Comparison of ENCODE assay signal across 1 cellular context in the genomic region with DNA sequence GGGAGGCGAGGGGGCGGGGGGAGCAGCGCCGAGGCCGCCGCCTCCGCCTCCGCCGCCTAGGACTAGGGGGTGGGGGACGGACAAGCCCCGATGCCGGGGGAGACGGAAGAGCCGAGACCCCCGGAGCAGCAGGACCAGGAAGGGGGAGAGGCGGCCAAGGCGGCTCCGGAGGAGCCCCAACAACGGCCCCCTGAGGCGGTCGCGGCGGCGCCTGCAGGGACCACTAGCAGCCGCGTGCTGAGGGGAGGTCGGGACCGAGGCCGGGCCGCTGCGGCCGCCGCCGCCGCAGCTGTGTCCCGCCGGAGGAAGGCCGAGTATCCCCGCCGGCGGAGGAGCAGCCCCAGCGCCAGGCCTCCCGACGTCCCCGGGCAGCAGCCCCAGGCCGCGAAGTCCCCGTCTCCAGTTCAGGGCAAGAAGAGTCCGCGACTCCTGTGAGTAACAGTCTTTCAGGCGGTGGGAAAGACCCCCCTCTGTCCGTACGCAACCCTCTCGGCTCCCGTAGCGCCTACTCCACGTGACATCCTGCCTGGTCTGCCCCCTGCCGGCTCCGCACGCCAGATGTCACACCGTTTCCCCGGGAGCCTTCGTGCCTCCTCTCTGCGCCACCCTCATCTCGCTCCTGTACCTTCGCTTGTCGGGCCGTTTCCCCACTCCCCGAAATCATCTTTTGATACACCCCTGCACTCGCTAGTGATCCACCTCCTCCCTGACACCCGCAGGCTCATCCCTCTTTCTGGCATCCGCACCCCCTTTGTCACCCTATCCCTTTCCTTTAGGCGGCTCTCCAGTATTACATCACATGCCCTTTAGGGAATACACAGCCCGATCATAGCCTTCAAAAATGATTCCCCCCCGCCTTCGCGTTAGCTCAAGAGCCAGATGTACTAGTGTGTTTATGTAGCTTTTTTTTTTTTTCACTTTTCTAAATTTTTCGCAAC.
TF ChIP-seq lines count a peak whose summit lies in the region.

No MANE protein-coding gene starts in this region.

TF ChIP-seq in K562, 482 proteins besides CTCF, POLR2A, EP300 and RAD21 (continued from another document):
- TF ChIP-seq, protein P1, sequence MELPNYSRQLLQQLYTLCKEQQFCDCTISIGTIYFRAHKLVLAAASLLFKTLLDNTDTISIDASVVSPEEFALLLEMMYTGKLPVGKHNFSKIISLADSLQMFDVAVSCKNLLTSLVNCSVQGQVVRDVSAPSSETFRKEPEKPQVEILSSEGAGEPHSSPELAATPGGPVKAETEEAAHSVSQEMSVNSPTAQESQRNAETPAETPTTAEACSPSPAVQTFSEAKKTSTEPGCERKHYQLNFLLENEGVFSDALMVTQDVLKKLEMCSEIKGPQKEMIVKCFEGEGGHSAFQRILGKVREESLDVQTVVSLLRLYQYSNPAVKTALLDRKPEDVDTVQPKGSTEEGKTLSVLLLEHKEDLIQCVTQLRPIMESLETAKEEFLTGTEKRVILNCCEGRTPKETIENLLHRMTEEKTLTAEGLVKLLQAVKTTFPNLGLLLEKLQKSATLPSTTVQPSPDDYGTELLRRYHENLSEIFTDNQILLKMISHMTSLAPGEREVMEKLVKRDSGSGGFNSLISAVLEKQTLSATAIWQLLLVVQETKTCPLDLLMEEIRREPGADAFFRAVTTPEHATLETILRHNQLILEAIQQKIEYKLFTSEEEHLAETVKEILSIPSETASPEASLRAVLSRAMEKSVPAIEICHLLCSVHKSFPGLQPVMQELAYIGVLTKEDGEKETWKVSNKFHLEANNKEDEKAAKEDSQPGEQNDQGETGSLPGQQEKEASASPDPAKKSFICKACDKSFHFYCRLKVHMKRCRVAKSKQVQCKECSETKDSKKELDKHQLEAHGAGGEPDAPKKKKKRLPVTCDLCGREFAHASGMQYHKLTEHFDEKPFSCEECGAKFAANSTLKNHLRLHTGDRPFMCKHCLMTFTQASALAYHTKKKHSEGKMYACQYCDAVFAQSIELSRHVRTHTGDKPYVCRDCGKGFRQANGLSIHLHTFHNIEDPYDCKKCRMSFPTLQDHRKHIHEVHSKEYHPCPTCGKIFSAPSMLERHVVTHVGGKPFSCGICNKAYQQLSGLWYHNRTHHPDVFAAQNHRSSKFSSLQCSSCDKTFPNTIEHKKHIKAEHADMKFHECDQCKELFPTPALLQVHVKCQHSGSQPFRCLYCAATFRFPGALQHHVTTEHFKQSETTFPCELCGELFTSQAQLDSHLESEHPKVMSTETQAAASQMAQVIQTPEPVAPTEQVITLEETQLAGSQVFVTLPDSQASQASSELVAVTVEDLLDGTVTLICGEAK (IDR thresholded peaks at IDR 0.05): peak; percentile 69
- TF ChIP-seq, protein P1 (CRISPR knock-in tag; IDR thresholded peaks at IDR 0.05): no peak
- TF ChIP-seq, protein P2, sequence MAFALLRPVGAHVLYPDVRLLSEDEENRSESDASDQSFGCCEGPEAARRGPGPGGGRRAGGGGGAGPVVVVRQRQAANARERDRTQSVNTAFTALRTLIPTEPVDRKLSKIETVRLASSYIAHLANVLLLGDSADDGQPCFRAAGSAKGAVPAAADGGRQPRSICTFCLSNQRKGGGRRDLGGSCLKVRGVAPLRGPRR (CRISPR knock-in tag; IDR thresholded peaks at IDR 0.05): no peak
- TF ChIP-seq ETS2 (tag; IDR thresholded peaks at IDR 0.05; ENCODE audit: borderline replicate concordance, poor library complexity, severe bottlenecking): peak; percentile 40
- TF ChIP-seq EHMT2 (IDR thresholded peaks at IDR 0.05): peak; percentile 65
- TF ChIP-seq HDAC2 (IDR thresholded peaks at IDR 0.05): peak; percentile 96
- TF ChIP-seq, protein P3, sequence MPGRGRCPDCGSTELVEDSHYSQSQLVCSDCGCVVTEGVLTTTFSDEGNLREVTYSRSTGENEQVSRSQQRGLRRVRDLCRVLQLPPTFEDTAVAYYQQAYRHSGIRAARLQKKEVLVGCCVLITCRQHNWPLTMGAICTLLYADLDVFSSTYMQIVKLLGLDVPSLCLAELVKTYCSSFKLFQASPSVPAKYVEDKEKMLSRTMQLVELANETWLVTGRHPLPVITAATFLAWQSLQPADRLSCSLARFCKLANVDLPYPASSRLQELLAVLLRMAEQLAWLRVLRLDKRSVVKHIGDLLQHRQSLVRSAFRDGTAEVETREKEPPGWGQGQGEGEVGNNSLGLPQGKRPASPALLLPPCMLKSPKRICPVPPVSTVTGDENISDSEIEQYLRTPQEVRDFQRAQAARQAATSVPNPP (IDR thresholded peaks at IDR 0.05; ENCODE audit: borderline replicate concordance, insufficient read depth, insufficient read length): no peak
- TF ChIP-seq ZNF3 (CRISPR knock-in tag; IDR thresholded peaks at IDR 0.05): no peak
- TF ChIP-seq, protein P4, sequence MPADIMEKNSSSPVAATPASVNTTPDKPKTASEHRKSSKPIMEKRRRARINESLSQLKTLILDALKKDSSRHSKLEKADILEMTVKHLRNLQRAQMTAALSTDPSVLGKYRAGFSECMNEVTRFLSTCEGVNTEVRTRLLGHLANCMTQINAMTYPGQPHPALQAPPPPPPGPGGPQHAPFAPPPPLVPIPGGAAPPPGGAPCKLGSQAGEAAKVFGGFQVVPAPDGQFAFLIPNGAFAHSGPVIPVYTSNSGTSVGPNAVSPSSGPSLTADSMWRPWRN (IDR thresholded peaks at IDR 0.05; ENCODE audit: low read depth): no peak
- TF ChIP-seq ZBTB1 (CRISPR knock-in tag; IDR thresholded peaks at IDR 0.05; ENCODE audit: borderline replicate concordance, low read depth): peak; percentile 54; the same call in 1 of the 2 replicates
- no peak for TF ChIP-seq ZNF436 (CRISPR knock-in tag; IDR thresholded peaks at IDR 0.05)
- TF ChIP-seq IRF2 (CRISPR knock-in tag; IDR thresholded peaks at IDR 0.05): no peak
- no peak for TF ChIP-seq RBM17 (IDR thresholded peaks at IDR 0.05; ENCODE audit: borderline replicate concordance, low read depth, low read length)
- TF ChIP-seq, protein P5, sequence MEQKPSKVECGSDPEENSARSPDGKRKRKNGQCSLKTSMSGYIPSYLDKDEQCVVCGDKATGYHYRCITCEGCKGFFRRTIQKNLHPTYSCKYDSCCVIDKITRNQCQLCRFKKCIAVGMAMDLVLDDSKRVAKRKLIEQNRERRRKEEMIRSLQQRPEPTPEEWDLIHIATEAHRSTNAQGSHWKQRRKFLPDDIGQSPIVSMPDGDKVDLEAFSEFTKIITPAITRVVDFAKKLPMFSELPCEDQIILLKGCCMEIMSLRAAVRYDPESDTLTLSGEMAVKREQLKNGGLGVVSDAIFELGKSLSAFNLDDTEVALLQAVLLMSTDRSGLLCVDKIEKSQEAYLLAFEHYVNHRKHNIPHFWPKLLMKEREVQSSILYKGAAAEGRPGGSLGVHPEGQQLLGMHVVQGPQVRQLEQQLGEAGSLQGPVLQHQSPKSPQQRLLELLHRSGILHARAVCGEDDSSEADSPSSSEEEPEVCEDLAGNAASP (IDR thresholded peaks at IDR 0.05): no peak
- TF ChIP-seq RBM22 (IDR thresholded peaks at IDR 0.05; ENCODE audit: low read depth, low read length, poor library complexity, severe bottlenecking): peak; percentile 50
